19 cellular contexts compared by ENCODE assay signal in genomic region chr6:33896391-33897192, GRCh38.
DNase-seq lines count a peak whose midpoint lies in the region; ATAC-seq, FAIRE-seq and TF ChIP-seq lines count a peak whose summit lies in the region.
"Had no signal": no experiment of that assay in that cellular context is flagged by ENCODE, and none has a peak within 500 bp of the region (broad histone marks: within the 10 kb centered on the region; RNA-seq: fewer than 3 reads in every experiment).

No MANE protein-coding gene starts in this region.

- POLR2A ChIA-PET in H1 (lab: Charles Lee; ENCODE audit: partially characterized antibody), result no interaction called here

- H3K4me1 ChIP-seq in H1 (replicated peaks in 1 of 4; ENCODE audit: control insufficient read depth in 3 of 4, insufficient read depth in 4 of 4, low read length in 3 of 4), result no peaks in the 10 kb centered on the region; a peak in 1 of 7 replicates

- H2AK5ac ChIP-seq in H1 (ENCODE audit: low read depth, low read length), result no peak overlapping the region

- no peak overlapping the region for H3K4ac ChIP-seq in H1 (replicated peaks; ENCODE audit: insufficient read length, low read depth, low read length)

- H4K20me1 ChIP-seq in H1 (replicated peaks in 1 of 2; ENCODE audit: control insufficient read depth in 1 of 2, insufficient read depth in 2 of 2, low read length in 2 of 2), result no peaks in the 10 kb centered on the region

- peak; percentile 27 to 28 for ATAC-seq in activated T-cell treated with anti-CD3 and anti-CD28 coated beads, Interleukin-2, amount 50 U/mL, for 72 hours (replicated peaks in 1 of 2)
- ATAC-seq in HG02642 (IDR thresholded peaks at IDR 0.05; ENCODE audit: poor library complexity, unreplicated experiment), result no peak

- 0 out of 2 replicates have a peak, but pooled peaks cover 1% of the 10 kb centered on the region for H3K23me2 ChIP-seq in H1 (ENCODE audit: low read depth, low read length)

- H3K4me1 Mint-ChIP-seq in activated T-cell treated with anti-CD3 and anti-CD28 coated beads, Interleukin-2, amount 50 U/mL, for 72 hours (ENCODE audit: low read depth), result peaks cover 47% of the 10 kb centered on the region
- H3K4me1 Mint-ChIP-seq in activated T-cell treated with anti-CD3 and anti-CD28 coated beads, Interleukin-2, amount 50 U/mL, for 24 hours (ENCODE audit: low read depth), result peaks cover 31% of the 10 kb centered on the region
- peaks cover 37% of the 10 kb centered on the region for H3K4me1 Mint-ChIP-seq in stimulated activated naive CD8-positive, alpha-beta T cell treated with anti-CD3 and anti-CD28 coated beads, Interleukin-15, Interleukin-2, amounts not matched to agents 100 ng/mL and 50 ng/mL, for 24 hours (ENCODE audit: low read depth)
- H3K4me1 Mint-ChIP-seq: CD14-positive monocyte had no signal

- TF ChIP-seq POLR2A in H1 (IDR thresholded peaks at IDR 0.05; ENCODE audit: control extremely low read depth in 1 of 2, low read depth in 2 of 2, low read length in 2 of 2), result no peak

- H3K23ac ChIP-seq in H1 (ENCODE audit: insufficient read length), result no peak overlapping the region

- H3K9ac ChIP-seq in H1 (replicated peaks in 1 of 4; ENCODE audit: extremely low read depth in 1 of 4, low read depth in 3 of 4, low read length in 3 of 4), result no peak overlapping the region

- H4K8ac ChIP-seq in H1 (ENCODE audit: extremely low read depth, insufficient read depth, low read length), result no peak overlapping the region

- H3K36me3 ChIP-seq in H1 (ENCODE audit: control insufficient read depth in 2 of 4, insufficient read depth in 4 of 4, low read length in 3 of 4) (no peaks in the 10 kb centered on the region), H7 (replicated peaks; ENCODE audit: control insufficient read depth, insufficient read depth, low read length) (no peaks in the 10 kb centered on the region)
- H3K36me3 ChIP-seq: Peyer's patch had no signal

- no peaks in the 10 kb centered on the region for H3K36me3 Mint-ChIP-seq in activated T-cell treated with anti-CD3 and anti-CD28 coated beads, Interleukin-2, amount 50 U/mL, for 72 hours (ENCODE audit: insufficient read depth in 2 of 2)
- H3K36me3 Mint-ChIP-seq in activated T-cell treated with anti-CD3 and anti-CD28 coated beads, Interleukin-2, amount 50 U/mL, for 24 hours (ENCODE audit: low read depth), result no peaks in the 10 kb centered on the region
- H3K36me3 Mint-ChIP-seq in stimulated activated naive CD8-positive, alpha-beta T cell treated with anti-CD3 and anti-CD28 coated beads, Interleukin-15, Interleukin-2, amounts not matched to agents 100 ng/mL and 50 ng/mL, for 24 hours (ENCODE audit: low read depth), result no peaks in the 10 kb centered on the region
- H3K36me3 Mint-ChIP-seq: CD14-positive monocyte, naive B cell, type B pancreatic cell had no signal

- H3K79me2 ChIP-seq in H1 (ENCODE audit: control insufficient read depth in 1 of 2, insufficient read depth in 2 of 2, low read length in 2 of 2), result no peaks in the 10 kb centered on the region

- H3K14ac ChIP-seq in H1 (ENCODE audit: insufficient read length), result no peak overlapping the region

- no peak for TF ChIP-seq RAD21 in H1 (IDR thresholded peaks at IDR 0.05 in 1 of 2, conservative IDR thresholded peaks at IDR 0.05 in 1 of 2; ENCODE audit: low read depth in 2 of 2, low read length in 2 of 2)

- H2BK5ac ChIP-seq in H1 (ENCODE audit: low read depth, low read length), result no peak overlapping the region

- CTCF ChIA-PET in H1 (lab: Charles Lee; ENCODE audit: partially characterized antibody), result interaction anchor here (0.8 to 1.6 kb wide), 6 partner anchors 13 to 142 kb away, joined by 3 to 4 read pairs (median 4); no protein-coding TSS in a partner anchor

- peaks cover 0 to 3% (median 0%) of the 10 kb centered on the region in 4 experiments; a peak in 2 of 7 replicates for H3K27me3 ChIP-seq in H1 (replicated peaks in 1 of 4; ENCODE audit: control insufficient read depth in 3 of 4, extremely low read depth in 1 of 4, insufficient read depth in 3 of 4, low read length in 3 of 4)
- H3K27me3 ChIP-seq in H7 (ENCODE audit: control insufficient read depth, insufficient read depth, low read length), result no peaks in the 10 kb centered on the region
- H3K27me3 ChIP-seq: Peyer's patch had no signal

- no peaks in the 10 kb centered on the region for H3K9me3 ChIP-seq in H1 (ENCODE audit: insufficient read depth in 2 of 2, low read depth in 1 of 2, low read length in 1 of 2)
- H3K9me3 ChIP-seq: Peyer's patch had no signal

- no peak overlapping the region for H2BK120ac ChIP-seq in H1 (replicated peaks; ENCODE audit: low read depth, low read length)

- 0 out of 2 replicates have a peak overlapping the region, but pooled peaks have one; percentile 61 for H2BK15ac ChIP-seq in H1 (ENCODE audit: low read length)

- no peak for FAIRE-seq in H1 (lab: Jason Lieb, UNC)

- no peaks in the 10 kb centered on the region for H3K27me3 Mint-ChIP-seq in activated T-cell treated with anti-CD3 and anti-CD28 coated beads, Interleukin-2, amount 50 U/mL, for 72 hours (ENCODE audit: low read depth)
- H3K27me3 Mint-ChIP-seq in activated T-cell treated with anti-CD3 and anti-CD28 coated beads, Interleukin-2, amount 50 U/mL, for 24 hours, result no peaks in the 10 kb centered on the region
- no peaks in the 10 kb centered on the region for H3K27me3 Mint-ChIP-seq in stimulated activated naive CD8-positive, alpha-beta T cell treated with anti-CD3 and anti-CD28 coated beads, Interleukin-15, Interleukin-2, amounts not matched to agents 100 ng/mL and 50 ng/mL, for 24 hours

- H2BK20ac ChIP-seq in H1 (ENCODE audit: low read length), result no peak overlapping the region

- WGBS in H1 (ENCODE audit: extremely low coverage in 1 of 2, insufficient coverage in 1 of 2, insufficient read length in 1 of 2, insufficient replicate concordance in 2 of 2, low coverage in 1 of 2, low lambda C conversion rate in 2 of 2, missing lambda C conversion rate in 1 of 2), 2 experiments, result 94% methylated on average over 16 of the region's 16 CpGs; no CpG with 5 or more reads in 1 of the 2 experiments

- H2AFZ ChIP-seq in H1 (ENCODE audit: low read length), result no peak overlapping the region

- no peak overlapping the region for H3K4me2 ChIP-seq in H1 (ENCODE audit: insufficient read depth in 1 of 2, low read depth in 2 of 2, low read length in 2 of 2)

- no peak overlapping the region for H3K18ac ChIP-seq in H1 (ENCODE audit: extremely low read depth, low read length)

- peak in 1 of 2 donors; percentile 31 for DNase-seq in activated T-cell treated with anti-CD3 and anti-CD28 coated beads, Interleukin-2, amount 50 U/mL, for 72 hours
- no peak for DNase-seq in activated T-cell treated with anti-CD3 and anti-CD28 coated beads, Interleukin-2, amount 50 U/mL, for 24 hours
- DNase-seq in M059J (ENCODE audit: low read depth) (peak; percentile 47), H1 (ENCODE audit: low read depth in 1 of 2, low spot score in 2 of 2) (no peak), COLO829 (ENCODE audit: low spot score) (no peak), H7 (no peak)
- DNase-seq: activated CD4-positive, CD25-positive, alpha-beta regulatory T cell treated with anti-CD3 and anti-CD28 coated beads, Interleukin-2, amount 50 U/mL, for 72 hours; left cardiac atrium; naive B cell; NCI-H1092 treated with DMSO at 0.1 percent for 48 hours; NCI-H510A; Peyer's patch; retina; stimulated activated CD4-positive, alpha-beta T cell treated with anti-CD3 and anti-CD28 coated beads, Interleukin-2, amount 100 ng/mL, for 48 hours; T-helper 1 cell had no signal

- H2BK12ac ChIP-seq in H1 (ENCODE audit: low read depth, low read length), result no peak overlapping the region

- H3K4me3 ChIP-seq in H1 (ENCODE audit: extremely low read depth in 1 of 4, insufficient read depth in 2 of 4, low read depth in 3 of 4, low read length in 4 of 4) (no peak overlapping the region), H7 (ENCODE audit: insufficient read depth, low read depth, low read length) (no peak overlapping the region)
- H3K4me3 ChIP-seq: Peyer's patch had no signal

- H3K27ac Mint-ChIP-seq in activated T-cell treated with anti-CD3 and anti-CD28 coated beads, Interleukin-2, amount 50 U/mL, for 72 hours, result no peak overlapping the region
- no peak overlapping the region for H3K27ac Mint-ChIP-seq in activated T-cell treated with anti-CD3 and anti-CD28 coated beads, Interleukin-2, amount 50 U/mL, for 24 hours
- H3K27ac Mint-ChIP-seq in stimulated activated naive CD8-positive, alpha-beta T cell treated with anti-CD3 and anti-CD28 coated beads, Interleukin-15, Interleukin-2, amounts not matched to agents 100 ng/mL and 50 ng/mL, for 24 hours, result no peak overlapping the region
- H3K27ac Mint-ChIP-seq: type B pancreatic cell had no signal

- no peak overlapping the region for H4K5ac ChIP-seq in H1 (ENCODE audit: insufficient read length, low read depth, low read length)

- no peak overlapping the region for H4K91ac ChIP-seq in H1 (replicated peaks; ENCODE audit: insufficient read length, low read length)

- no peaks in the 10 kb centered on the region for H3K9me3 Mint-ChIP-seq in activated T-cell treated with anti-CD3 and anti-CD28 coated beads, Interleukin-2, amount 50 U/mL, for 72 hours
- H3K9me3 Mint-ChIP-seq in activated T-cell treated with anti-CD3 and anti-CD28 coated beads, Interleukin-2, amount 50 U/mL, for 24 hours, result no peaks in the 10 kb centered on the region
- no peaks in the 10 kb centered on the region for H3K9me3 Mint-ChIP-seq in stimulated activated naive CD8-positive, alpha-beta T cell treated with anti-CD3 and anti-CD28 coated beads, Interleukin-15, Interleukin-2, amounts not matched to agents 100 ng/mL and 50 ng/mL, for 24 hours
- H3K9me3 Mint-ChIP-seq: type B pancreatic cell had no signal

- peak overlapping the region in 1 of 2 donors; percentile 24 for H3K4me3 Mint-ChIP-seq in activated T-cell treated with anti-CD3 and anti-CD28 coated beads, Interleukin-2, amount 50 U/mL, for 72 hours
- H3K4me3 Mint-ChIP-seq in activated T-cell treated with anti-CD3 and anti-CD28 coated beads, Interleukin-2, amount 50 U/mL, for 24 hours, result no peak overlapping the region
- H3K4me3 Mint-ChIP-seq in stimulated activated naive CD8-positive, alpha-beta T cell treated with anti-CD3 and anti-CD28 coated beads, Interleukin-15, Interleukin-2, amounts not matched to agents 100 ng/mL and 50 ng/mL, for 24 hours, result peak overlapping the region; percentile 19
- H3K4me3 Mint-ChIP-seq: CD14-positive monocyte, type B pancreatic cell had no signal

- H3K56ac ChIP-seq in H1 (replicated peaks; ENCODE audit: insufficient read length, low read depth, low read length), result no peak overlapping the region

- no peak overlapping the region for H3K27ac ChIP-seq in H1 (ENCODE audit: low read depth, low read length)
- H3K27ac ChIP-seq: Peyer's patch had no signal

- no peak for TF ChIP-seq CTCF in H1 (IDR thresholded peaks at IDR 0.05; ENCODE audit: control extremely low read depth in 1 of 3, insufficient read depth in 1 of 3, low read depth in 1 of 3, low read length in 3 of 3)

- TF ChIP-seq EP300 in H1 (IDR thresholded peaks at IDR 0.05; ENCODE audit: borderline replicate concordance in 1 of 2, low read depth in 2 of 2, low read length in 2 of 2), result no peak

- no peaks in the 10 kb centered on the region for H3K79me1 ChIP-seq in H1 (ENCODE audit: low read depth, low read length)

TF ChIP-seq in H1, 55 proteins besides CTCF, POLR2A, EP300 and RAD21 (continues in another document):
- no peak for TF ChIP-seq SIRT6 (IDR thresholded peaks at IDR 0.05; ENCODE audit: low read length)
